In the genomic region with DNA sequence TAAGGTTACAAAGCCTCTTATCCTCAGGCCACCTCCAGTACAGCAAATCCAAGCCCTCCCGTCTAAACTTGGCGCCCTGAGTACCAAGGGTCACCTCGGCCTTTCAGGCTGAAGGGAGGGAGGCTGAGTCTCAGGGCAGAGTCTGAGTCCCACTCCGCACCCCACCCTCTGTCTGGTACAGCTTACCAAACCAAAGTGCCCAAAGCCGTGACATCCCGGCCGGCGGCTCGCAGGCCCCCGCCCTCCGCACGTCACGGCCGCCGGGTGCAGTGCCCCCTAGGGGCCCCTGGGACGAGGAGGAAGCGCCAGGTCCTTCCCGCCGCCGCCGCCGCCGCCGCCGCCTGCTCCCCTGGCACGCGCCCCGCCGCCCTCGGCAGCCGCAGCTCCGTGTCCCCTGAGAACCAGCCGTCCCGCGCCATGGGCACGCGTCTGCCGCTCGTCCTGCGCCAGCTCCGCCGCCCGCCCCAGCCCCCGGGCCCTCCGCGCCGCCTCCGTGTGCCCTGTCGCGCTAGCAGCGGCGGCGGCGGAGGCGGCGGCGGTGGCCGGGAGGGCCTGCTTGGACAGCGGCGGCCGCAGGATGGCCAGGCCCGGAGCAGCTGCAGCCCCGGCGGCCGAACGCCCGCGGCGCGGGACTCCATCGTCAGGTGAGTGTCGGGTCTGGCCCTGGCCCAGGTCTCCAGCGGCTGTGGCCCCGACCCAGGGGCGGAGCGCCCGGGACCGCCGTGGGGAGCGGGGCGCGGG, we compare ENCODE assay signal across 8 cellular contexts. TPM values are rescaled to one million over a fixed set of nuclear protein-coding genes. Genes with fewer than 3 reads are reported as not detected.
DNase-seq lines count a peak whose midpoint lies in the region; ATAC-seq and TF ChIP-seq lines count a peak whose summit lies in the region.

TSS of gene MTHFD1L (plus strand) at position 297 of the 741 bp plus-strand sequence. CDS start at position 418, 121 bp downstream.

- TF ChIP-seq CTCF in RWPE2 (IDR thresholded peaks at IDR 0.05; ENCODE audit: poor library complexity, severe bottlenecking) (peak; percentile 89), foreskin keratinocyte (conservative IDR thresholded peaks at IDR 0.05) (peak; percentile 84)

- DNase-seq in DMS153 treated with DMSO at 0.1 percent for 48 hours (lab: John Stamatoyannopoulos, UW; ENCODE audit: unreplicated experiment) (peak; percentile 37), HT1080 (ENCODE audit: low read depth) (peak; percentile 79), RWPE2 (ENCODE audit: low spot score) (peak; percentile 68), activated gamma-delta T cell treated with Interleukin-2 at 50 U/mL for 16 hours (peak; percentile 57), foreskin keratinocyte (peak; percentile 35 to 52)

- H3K27ac ChIP-seq in RWPE2 (ENCODE audit: poor library complexity, severe bottlenecking) (peak within 1 kb of the TSS; percentile 88), foreskin keratinocyte (peak within 1 kb of the TSS; percentile 87), subcutaneous abdominal adipose tissue (ENCODE audit: low read depth, low read length) (peak within 1 kb of the TSS; percentile 65)

- H3K9me3 ChIP-seq in RWPE2 (ENCODE audit: severe bottlenecking) (no peaks in the 10 kb centered on the region), neuron (ENCODE audit: low read length) (no peaks in the 10 kb centered on the region), subcutaneous abdominal adipose tissue (ENCODE audit: control insufficient read depth in 5 of 5, low read length in 5 of 5) (no peaks in the 10 kb centered on the region)

- H2AFZ ChIP-seq in neuron (ENCODE audit: low read depth, low read length) = peak within 1 kb of the TSS; percentile 99

- no peaks in the 10 kb centered on the region for H3K27me3 ChIP-seq in RWPE2 (ENCODE audit: insufficient read depth, poor library complexity, severe bottlenecking)
- H3K27me3 ChIP-seq in foreskin keratinocyte = no peaks in the 10 kb centered on the region
- H3K27me3 ChIP-seq in neuron (ENCODE audit: insufficient read depth, low read length) = no peaks in the 10 kb centered on the region
- H3K27me3 ChIP-seq in subcutaneous abdominal adipose tissue (ENCODE audit: control insufficient read depth in 5 of 5, insufficient read depth in 4 of 5, low read length in 5 of 5) = peaks cover 0 to 2% (median 0%) of the 10 kb centered on the region in 5 donors

- H3K36me3 ChIP-seq in RWPE2 (ENCODE audit: low read depth) (peaks cover 15% of the 10 kb centered on the region; the same call in 1 of the 2 replicates), neuron (ENCODE audit: insufficient read depth, low read length) (no peaks in the 10 kb centered on the region), subcutaneous abdominal adipose tissue (ENCODE audit: control insufficient read depth in 5 of 5, insufficient read depth in 5 of 5, low read length in 5 of 5) (no peaks in the 10 kb centered on the region)

- no peaks in the 10 kb centered on the region for H3K4me1 ChIP-seq in RWPE2 (ENCODE audit: insufficient read depth, poor library complexity, severe bottlenecking)
- H3K4me1 ChIP-seq in foreskin keratinocyte = peaks cover 6% of the 10 kb centered on the region
- peaks cover 9% of the 10 kb centered on the region for H3K4me1 ChIP-seq in neuron (ENCODE audit: insufficient read depth, low read length)
- H3K4me1 ChIP-seq in subcutaneous abdominal adipose tissue (ENCODE audit: control insufficient read depth in 5 of 5, insufficient read depth in 5 of 5, low read length in 5 of 5) = peaks cover 0 to 22% (median 13%) of the 10 kb centered on the region in 5 donors

- peak within 1 kb of the TSS in 4 of 5 donors; percentile 60 to 73 (median 68) for H3K9ac ChIP-seq in subcutaneous abdominal adipose tissue (ENCODE audit: low read length in 5 of 5)

- H3K4me3 ChIP-seq in RWPE2 (ENCODE audit: severe bottlenecking) = peak within 1 kb of the TSS; percentile 92
- H3K4me3 ChIP-seq in neuron (ENCODE audit: low read length) = peak within 1 kb of the TSS; percentile 53
- peak within 1 kb of the TSS; percentile 64 to 75 (median 70) for H3K4me3 ChIP-seq in subcutaneous abdominal adipose tissue (ENCODE audit: low read depth in 1 of 5, low read length in 5 of 5)

- ATAC-seq in GM21360 (IDR thresholded peaks at IDR 0.05; ENCODE audit: unreplicated experiment) = peak; percentile 76
- ATAC-seq in RWPE2 (ENCODE audit: low read depth) = peak; percentile 59
- peak; percentile 82 for ATAC-seq in foreskin keratinocyte

RNA-seq across cellular contexts. Expression of gene MTHFD1L, which starts in this region (rescaled TPM):
- 44.6 and 65.7 TPM in 2 replicates for total RNA-seq in HT1080 (2014; rRNA removed; shearing (Covaris generic))
- 114 and 138 TPM in 2 replicates for polyA plus RNA-seq in HT1080 (2015; cell fraction: cytosol; rRNA removed)
- 124 and 160 TPM in 2 replicates for polyA plus RNA-seq in HT1080 (2015; cell fraction: nucleus; rRNA removed)
- total RNA-seq in foreskin keratinocyte = 44.5 and 45.7 TPM in 2 replicates
- polyA plus RNA-seq in foreskin keratinocyte = 33.8 and 36.4 TPM in 2 replicates

Comparison
In these comparisons a context has a peak if more than half of its experiments do, and no peak if none do; other contexts are left out.
1. Peak in every context shown above with its lines: DNase-seq, ATAC-seq, H3K4me3 ChIP-seq and H3K27ac ChIP-seq.